In the genomic region with DNA sequence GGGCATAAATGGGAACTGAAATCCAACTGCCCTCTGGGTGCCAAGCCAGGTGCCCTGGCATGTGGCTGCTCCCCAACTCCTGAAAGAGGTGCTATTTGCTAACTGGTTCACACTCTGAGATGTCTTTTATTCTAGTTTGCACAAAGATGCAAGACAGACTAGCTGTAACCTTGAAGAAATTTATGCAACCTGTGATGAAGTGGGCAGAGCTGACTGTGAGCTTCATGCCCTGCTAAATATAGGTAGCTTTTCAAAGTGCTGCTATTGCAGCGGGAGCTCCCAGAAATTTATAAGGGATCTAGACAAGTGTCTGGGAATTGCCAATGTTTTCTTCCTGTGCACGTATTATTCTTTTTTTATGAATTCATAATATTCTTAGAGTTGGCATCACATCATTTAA, we compare ENCODE assay signal across 37 cellular contexts.
"Had no signal": no experiment of that assay in that cellular context is flagged by ENCODE, and none has a peak within 500 bp of the region (broad histone marks: within the 10 kb centered on the region; RNA-seq: fewer than 3 reads in every experiment).

No MANE protein-coding gene starts in this region.

- H3K36me3 ChIP-seq: adrenal gland, ascending aorta, brain microvascular endothelial cell, breast epithelium, cardiac muscle cell had no signal

- H3K27ac Mint-ChIP-seq: activated naive CD4-positive, alpha-beta T cell treated with anti-CD3 and anti-CD28 coated beads for 36 hours; activated naive CD4-positive, alpha-beta T cell treated with anti-CD3 and anti-CD28 coated beads, Interleukin-2, amount 10 ng/mL, durations not matched to agents 7 days and 5 days; activated naive CD4-positive, alpha-beta T cell treated with anti-CD3 and anti-CD28 coated beads, Interleukin-2, amount 50 U/mL, for 24 hours; activated naive CD4-positive, alpha-beta T cell treated with anti-CD3 and anti-CD28 coated beads, Interleukin-2, amount 50 U/mL, for 72 hours; activated naive CD8-positive, alpha-beta T cell; activated naive CD8-positive, alpha-beta T cell treated with anti-CD3 and anti-CD28 coated beads for 36 hours; activated naive CD8-positive, alpha-beta T cell treated with anti-CD3 and anti-CD28 coated beads, Interleukin-2, amount 10 ng/mL, durations not matched to agents 7 days and 5 days; activated naive CD8-positive, alpha-beta T cell treated with anti-CD3 and anti-CD28 coated beads, Interleukin-2, amount 50 U/mL, for 24 hours; activated T-cell treated with anti-CD3 and anti-CD28 coated beads, Interleukin-2, amount 50 U/mL, for 24 hours; activated T-cell treated with anti-CD3 and anti-CD28 coated beads, Interleukin-2, amount 50 U/mL, for 72 hours; activated T-helper 1 cell treated with anti-CD3 and anti-CD28 coated beads, Interleukin-12 subunit alpha, Interleukin-12 subunit beta, Interleukin-2, Interleukin-4 antibody, amounts not matched to agents 30 ng/mL and 10 ng/mL and 1 ng/mL, durations not matched to agents 14 hours and 24 hours and 36 hours; activated T-helper 17 cell treated with anti-CD3 and anti-CD28 coated beads, Interleukin-2, amount 50 U/mL, for 72 hours; activated T-helper 2 cell treated with anti-CD3 and anti-CD28 coated beads, Interferon-gamma antibody, Interleukin-2, Interleukin-4, amounts not matched to agents 10 μg/mL and 5 μg/mL and 100 μg/mL, durations not matched to agents 14 hours and 24 hours and 36 hours; brain had no signal

- H3K4me3 Mint-ChIP-seq: activated naive CD4-positive, alpha-beta T cell treated with anti-CD3 and anti-CD28 coated beads for 36 hours; activated naive CD4-positive, alpha-beta T cell treated with anti-CD3 and anti-CD28 coated beads, Interleukin-2, amount 10 ng/mL, durations not matched to agents 7 days and 5 days; activated naive CD4-positive, alpha-beta T cell treated with anti-CD3 and anti-CD28 coated beads, Interleukin-2, amount 50 U/mL, for 24 hours; activated naive CD8-positive, alpha-beta T cell; activated naive CD8-positive, alpha-beta T cell treated with anti-CD3 and anti-CD28 coated beads for 36 hours; activated naive CD8-positive, alpha-beta T cell treated with anti-CD3 and anti-CD28 coated beads, Interleukin-2, amount 10 ng/mL, durations not matched to agents 7 days and 5 days; activated naive CD8-positive, alpha-beta T cell treated with anti-CD3 and anti-CD28 coated beads, Interleukin-2, amount 50 U/mL, for 24 hours; activated T-cell treated with anti-CD3 and anti-CD28 coated beads, Interleukin-2, amount 50 U/mL, for 24 hours; activated T-cell treated with anti-CD3 and anti-CD28 coated beads, Interleukin-2, amount 50 U/mL, for 4 hours; activated T-cell treated with anti-CD3 and anti-CD28 coated beads, Interleukin-2, amount 50 U/mL, for 72 hours; activated T-helper 1 cell treated with anti-CD3 and anti-CD28 coated beads, Interleukin-12 subunit alpha, Interleukin-12 subunit beta, Interleukin-2, Interleukin-4 antibody, amounts not matched to agents 30 ng/mL and 10 ng/mL and 1 ng/mL, durations not matched to agents 14 hours and 24 hours and 36 hours; activated T-helper 17 cell treated with anti-CD3 and anti-CD28 coated beads, Interleukin-2, amount 50 U/mL, for 72 hours; brain; central memory CD8-positive, alpha-beta T cell had no signal

- H3K27me3 ChIP-seq: adrenal gland, ascending aorta, body of pancreas, brain microvascular endothelial cell, breast epithelium, cardiac muscle cell had no signal

- H3K27ac ChIP-seq: adrenal gland, ascending aorta, body of pancreas, brain microvascular endothelial cell, breast epithelium, cardiac muscle cell had no signal

- DNase-seq: activated effector memory CD4-positive, alpha-beta T cell treated with anti-CD3 and anti-CD28 coated beads, Interleukin-2, amount 50 U/mL, for 16 hours; activated effector memory CD4-positive, alpha-beta T cell treated with Interleukin-2 at 50 U/mL for 16 hours; activated gamma-delta T cell; activated gamma-delta T cell treated with Interleukin-2 at 50 U/mL for 16 hours; activated naive CD4-positive, alpha-beta T cell; activated naive CD4-positive, alpha-beta T cell treated with anti-CD3 and anti-CD28 coated beads for 36 hours; activated naive CD4-positive, alpha-beta T cell treated with anti-CD3 and anti-CD28 coated beads, Interleukin-2, amount 10 ng/mL, durations not matched to agents 7 days and 5 days; activated naive CD4-positive, alpha-beta T cell treated with anti-CD3 and anti-CD28 coated beads, Interleukin-2, amount 50 U/mL, for 16 hours; activated naive CD4-positive, alpha-beta T cell treated with Interleukin-2 at 50 U/mL for 16 hours; activated naive CD8-positive, alpha-beta T cell treated with anti-CD3 and anti-CD28 coated beads for 36 hours; activated naive CD8-positive, alpha-beta T cell treated with anti-CD3 and anti-CD28 coated beads, Interleukin-2, amount 10 ng/mL, durations not matched to agents 7 days and 5 days; activated naive CD8-positive, alpha-beta T cell treated with anti-CD3 and anti-CD28 coated beads, Interleukin-2, amount 50 U/mL, for 24 hours; activated T-cell treated with anti-CD3 and anti-CD28 coated beads for 4 hours; activated T-cell treated with anti-CD3 and anti-CD28 coated beads, Interleukin-2, amount 50 U/mL, for 1 hour; activated T-cell treated with anti-CD3 and anti-CD28 coated beads, Interleukin-2, amount 50 U/mL, for 24 hours; activated T-cell treated with anti-CD3 and anti-CD28 coated beads, Interleukin-2, amount 50 U/mL, for 4 hours; activated T-cell treated with anti-CD3 and anti-CD28 coated beads, Interleukin-2, amount 50 U/mL, for 48 hours; activated T-cell treated with anti-CD3 and anti-CD28 coated beads, Interleukin-2, amount 50 U/mL, for 72 hours; adrenal gland; amniotic stem cell; amygdala; aorta; body of pancreas; brain microvascular endothelial cell; central memory CD4-positive, alpha-beta T cell; cerebellar nuclear complex had no signal

- H3K4me3 ChIP-seq: adrenal gland, ascending aorta, body of pancreas, breast epithelium, cardiac muscle cell had no signal

- ATAC-seq: activated naive CD4-positive, alpha-beta T cell treated with anti-CD3 and anti-CD28 coated beads, Interleukin-2, amount 50 U/mL, for 72 hours; activated naive CD8-positive, alpha-beta T cell treated with anti-CD3 and anti-CD28 coated beads, Interleukin-2, amount 50 U/mL, for 24 hours; activated T-cell treated with anti-CD3 and anti-CD28 coated beads, Interleukin-2, amount 50 U/mL, for 4 hours; activated T-cell treated with anti-CD3 and anti-CD28 coated beads, Interleukin-2, amount 50 U/mL, for 72 hours; activated T-helper 17 cell treated with anti-CD3 and anti-CD28 coated beads, Interleukin-2, amount 50 U/mL, for 72 hours; body of pancreas had no signal

- H3K4me1 Mint-ChIP-seq: activated naive CD4-positive, alpha-beta T cell treated with anti-CD3 and anti-CD28 coated beads, Interleukin-2, amount 10 ng/mL, durations not matched to agents 7 days and 5 days; activated naive CD4-positive, alpha-beta T cell treated with anti-CD3 and anti-CD28 coated beads, Interleukin-2, amount 50 U/mL, for 24 hours; activated naive CD8-positive, alpha-beta T cell treated with anti-CD3 and anti-CD28 coated beads for 36 hours; activated naive CD8-positive, alpha-beta T cell treated with anti-CD3 and anti-CD28 coated beads, Interleukin-2, amount 10 ng/mL, durations not matched to agents 7 days and 5 days; activated naive CD8-positive, alpha-beta T cell treated with anti-CD3 and anti-CD28 coated beads, Interleukin-2, amount 50 U/mL, for 24 hours; activated T-helper 17 cell treated with anti-CD3 and anti-CD28 coated beads, Interleukin-2, amount 50 U/mL, for 72 hours; brain; central memory CD8-positive, alpha-beta T cell had no signal

- H3K27me3 Mint-ChIP-seq: activated naive CD4-positive, alpha-beta T cell treated with anti-CD3 and anti-CD28 coated beads, Interleukin-2, amount 10 ng/mL, durations not matched to agents 7 days and 5 days; activated naive CD4-positive, alpha-beta T cell treated with anti-CD3 and anti-CD28 coated beads, Interleukin-2, amount 50 U/mL, for 24 hours; activated naive CD8-positive, alpha-beta T cell; activated naive CD8-positive, alpha-beta T cell treated with anti-CD3 and anti-CD28 coated beads for 36 hours; activated naive CD8-positive, alpha-beta T cell treated with anti-CD3 and anti-CD28 coated beads, Interleukin-2, amount 10 ng/mL, durations not matched to agents 7 days and 5 days; activated naive CD8-positive, alpha-beta T cell treated with anti-CD3 and anti-CD28 coated beads, Interleukin-2, amount 50 U/mL, for 24 hours; activated T-cell treated with anti-CD3 and anti-CD28 coated beads, Interleukin-2, amount 50 U/mL, for 24 hours; activated T-helper 17 cell treated with anti-CD3 and anti-CD28 coated beads, Interleukin-2, amount 50 U/mL, for 72 hours; central memory CD8-positive, alpha-beta T cell had no signal

- H3K9me3 Mint-ChIP-seq: activated naive CD4-positive, alpha-beta T cell treated with anti-CD3 and anti-CD28 coated beads, Interleukin-2, amount 10 ng/mL, durations not matched to agents 7 days and 5 days; activated naive CD8-positive, alpha-beta T cell treated with anti-CD3 and anti-CD28 coated beads, Interleukin-2, amount 10 ng/mL, durations not matched to agents 7 days and 5 days; activated T-cell treated with anti-CD3 and anti-CD28 coated beads, Interleukin-2, amount 50 U/mL, for 24 hours; activated T-cell treated with anti-CD3 and anti-CD28 coated beads, Interleukin-2, amount 50 U/mL, for 4 hours; activated T-helper 1 cell treated with anti-CD3 and anti-CD28 coated beads, Interleukin-12 subunit alpha, Interleukin-12 subunit beta, Interleukin-2, Interleukin-4 antibody, amounts not matched to agents 30 ng/mL and 10 ng/mL and 1 ng/mL, durations not matched to agents 14 hours and 24 hours and 36 hours; activated T-helper 2 cell treated with anti-CD3 and anti-CD28 coated beads, Interferon-gamma antibody, Interleukin-2, Interleukin-4, amounts not matched to agents 10 μg/mL and 5 μg/mL and 100 μg/mL, durations not matched to agents 14 hours and 24 hours and 36 hours had no signal

- H3K4me1 ChIP-seq: adrenal gland, ascending aorta, body of pancreas, breast epithelium had no signal

- H3K36me3 Mint-ChIP-seq: activated naive CD4-positive, alpha-beta T cell treated with anti-CD3 and anti-CD28 coated beads, Interleukin-2, amount 10 ng/mL, durations not matched to agents 7 days and 5 days; activated naive CD4-positive, alpha-beta T cell treated with anti-CD3 and anti-CD28 coated beads, Interleukin-2, amount 50 U/mL, for 24 hours; activated naive CD4-positive, alpha-beta T cell treated with anti-CD3 and anti-CD28 coated beads, Interleukin-2, amount 50 U/mL, for 72 hours; activated naive CD8-positive, alpha-beta T cell; activated naive CD8-positive, alpha-beta T cell treated with anti-CD3 and anti-CD28 coated beads for 36 hours; activated naive CD8-positive, alpha-beta T cell treated with anti-CD3 and anti-CD28 coated beads, Interleukin-2, amount 10 ng/mL, durations not matched to agents 7 days and 5 days; brain had no signal
